In genomic region chr5:19322716-19323485, GRCh38 we compare ENCODE assay signal across 1 cellular context.
TF ChIP-seq lines count a peak whose summit lies in the region.

No MANE protein-coding gene starts in this region.

TF ChIP-seq in K562, 482 proteins besides CTCF, POLR2A, EP300 and RAD21 (continued from another document):
- no peak for TF ChIP-seq DEAF1 (CRISPR knock-in tag; IDR thresholded peaks at IDR 0.05)
- TF ChIP-seq NFE2 (IDR thresholded peaks at IDR 0.05; ENCODE audit: low read depth), result peak; percentile 78
- no peak for TF ChIP-seq CHD2 (IDR thresholded peaks at IDR 0.05; ENCODE audit: low read depth, low read length)
- TF ChIP-seq YY1 (IDR thresholded peaks at IDR 0.05; ENCODE audit: borderline replicate concordance in 1 of 3, control insufficient read depth in 1 of 3, extremely low read depth in 1 of 3, insufficient read depth in 3 of 3, insufficient read length in 1 of 3, insufficient replicate concordance in 2 of 3, low read depth in 1 of 3, low read length in 2 of 3), result no peak
- no peak for TF ChIP-seq JUND (IDR thresholded peaks at IDR 0.05; ENCODE audit: borderline replicate concordance, low read depth, low read length)
- TF ChIP-seq JUND (tag; IDR thresholded peaks at IDR 0.05; ENCODE audit: borderline replicate concordance, low read depth, low read length), result peak; percentile 25; the same call in 1 of the 3 replicates
- TF ChIP-seq BHLHE40 (IDR thresholded peaks at IDR 0.05; ENCODE audit: low read length), result peak; percentile 31; the same call in 1 of the 2 replicates
- TF ChIP-seq ZNF408 (CRISPR knock-in tag; IDR thresholded peaks at IDR 0.05; ENCODE audit: low read depth), result no peak
- no peak for TF ChIP-seq ZNF699 (CRISPR knock-in tag; IDR thresholded peaks at IDR 0.05; ENCODE audit: insufficient replicate concordance)
- no peak for TF ChIP-seq NR2C2 (CRISPR knock-in tag; IDR thresholded peaks at IDR 0.05)
- TF ChIP-seq NR2C2 (tag; IDR thresholded peaks at IDR 0.05), result peak; percentile 51; the same call in 1 of the 2 replicates
- TF ChIP-seq ZNF444 (CRISPR knock-in tag; IDR thresholded peaks at IDR 0.05), result no peak
